ENCODE assay signal across 27 cellular contexts in the genomic region with DNA sequence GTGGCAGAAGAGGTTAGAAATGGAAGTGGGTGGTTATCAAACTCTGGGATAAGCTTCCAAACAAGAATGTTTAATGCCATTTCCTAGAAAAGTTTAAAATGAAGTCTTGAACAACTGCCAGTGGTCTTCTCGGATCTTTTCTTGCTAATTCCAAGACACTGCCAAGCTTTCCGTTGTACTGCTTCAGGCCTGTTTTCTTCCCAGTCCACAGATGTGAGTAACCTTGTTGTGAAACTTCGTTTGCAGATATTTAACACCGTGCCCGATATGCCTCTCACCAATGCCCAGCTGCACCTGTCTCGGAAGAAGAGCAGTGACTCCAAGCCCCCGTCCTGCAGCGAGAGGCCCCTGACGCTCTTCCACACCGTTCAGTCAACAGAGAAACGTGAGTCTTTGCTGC.
DNase-seq lines count a peak whose midpoint lies in the region; ATAC-seq, FAIRE-seq and TF ChIP-seq lines count a peak whose summit lies in the region.
"Had no signal": no experiment of that assay in that cellular context is flagged by ENCODE, and none has a peak within 500 bp of the region (broad histone marks: within the 10 kb centered on the region; RNA-seq: fewer than 3 reads in every experiment).

No MANE protein-coding gene starts in this region.

- H4K20me1 ChIP-seq in IMR-90 (ENCODE audit: insufficient read depth, low read length) = no peaks in the 10 kb centered on the region
- no peaks in the 10 kb centered on the region for H4K20me1 ChIP-seq in astrocyte (ENCODE audit: insufficient read depth, low read length)

- TF ChIP-seq CTCF in IMR-90 (conservative IDR thresholded peaks at IDR 0.05; ENCODE audit: low read depth, low read length) (no peak), astrocyte (IDR thresholded peaks at IDR 0.05; ENCODE audit: insufficient read depth, low read depth, low read length) (no peak)

- H3K14ac ChIP-seq in IMR-90 (replicated peaks; ENCODE audit: low read depth, low read length) = no peak overlapping the region

- POLR2A ChIA-PET in IMR-90 (lab: Charles Lee; ENCODE audit: unreplicated experiment) = no interaction called here

- DNase-seq in IMR-90 (no peak), astrocyte (ENCODE audit: low read depth) (peak; percentile 66), left kidney (ENCODE audit: low read depth, low spot score) (peak; percentile 25), skeletal muscle cell (ENCODE audit: low read depth) (peak; percentile 45), DMS53 (lab: John Stamatoyannopoulos, UW) (no peak)
- DNase-seq: activated CD8-positive, alpha-beta memory T cell treated with anti-CD3 and anti-CD28 coated beads for 24 hours; activated naive CD4-positive, alpha-beta T cell treated with Interleukin-2 at 50 U/mL for 16 hours; activated T-cell treated with anti-CD3 and anti-CD28 coated beads, Interleukin-2, amount 50 U/mL, for 4 hours; CD8-positive, alpha-beta T cell; central memory CD4-positive, alpha-beta T cell; dorsolateral prefrontal cortex; HCEC 1CT; KG1; kidney glomerular epithelial cell; naive thymus-derived CD8-positive, alpha-beta T cell; NCI-H1930; NCI-H446 treated with DMSO at 0.1 percent for 48 hours; posterior cingulate gyrus; SIG-M5; stimulated activated CD4-positive, alpha-beta T cell treated with anti-CD3 and anti-CD28 coated beads, Interleukin-4, amount 100 ng/mL, for 1 hour; stimulated activated naive CD4-positive, alpha-beta T cell treated with Interleukin-2 at 50 U/mL for 16 hours had no signal

- H3K56ac ChIP-seq in IMR-90 (ENCODE audit: extremely low read depth, insufficient read depth, low read length) = no peak overlapping the region

- H3K36me3 ChIP-seq in IMR-90 (ENCODE audit: control insufficient read depth, insufficient read depth, low read length) = no peaks in the 10 kb centered on the region
- no peaks in the 10 kb centered on the region for H3K36me3 ChIP-seq in astrocyte (ENCODE audit: insufficient read depth, low read length)
- H3K36me3 ChIP-seq: thoracic aorta had no signal

- H2BK5ac ChIP-seq in IMR-90 (ENCODE audit: low read depth, low read length, poor library complexity, severe bottlenecking) = no peak overlapping the region

- H3K9ac ChIP-seq in IMR-90 (ENCODE audit: low read depth, low read length) (no peak overlapping the region), astrocyte (ENCODE audit: low read length) (no peak overlapping the region)

- no peak overlapping the region for H4K91ac ChIP-seq in IMR-90 (ENCODE audit: insufficient read depth, low read depth, low read length)

- H2AFZ ChIP-seq in IMR-90 (replicated peaks; ENCODE audit: low read length, poor library complexity) (peak overlapping the region; percentile 2), astrocyte (ENCODE audit: low read depth, low read length) (no peak overlapping the region)

- no peak overlapping the region for H2AK9ac ChIP-seq in IMR-90 (replicated peaks; ENCODE audit: low read depth, low read length, poor library complexity)

- peaks cover 4% of the 10 kb centered on the region for H3K27me3 Mint-ChIP-seq in astrocyte (ENCODE audit: low read depth, unreplicated experiment)
- no peaks in the 10 kb centered on the region for H3K27me3 Mint-ChIP-seq in activated T-helper 17 cell treated with anti-CD3 and anti-CD28 coated beads, Interleukin-2, amount 50 U/mL, for 72 hours
- H3K27me3 Mint-ChIP-seq: naive thymus-derived CD8-positive, alpha-beta T cell had no signal

- H3K36me3 Mint-ChIP-seq in astrocyte (ENCODE audit: low read depth, unreplicated experiment) = no peaks in the 10 kb centered on the region
- H3K36me3 Mint-ChIP-seq in activated T-helper 17 cell treated with anti-CD3 and anti-CD28 coated beads, Interleukin-2, amount 50 U/mL, for 72 hours (ENCODE audit: low read depth) = peaks cover 6% of the 10 kb centered on the region

- no peak overlapping the region for H2BK20ac ChIP-seq in IMR-90 (ENCODE audit: low read depth, low read length)

- no peak overlapping the region for H3K18ac ChIP-seq in IMR-90 (ENCODE audit: low read depth, low read length)

- no peak for FAIRE-seq in astrocyte (lab: Jason Lieb, UNC)
- FAIRE-seq: G401.6, TTC549 had no signal

- no peak overlapping the region for H2BK120ac ChIP-seq in IMR-90 (ENCODE audit: low read depth, low read length)

- no peak overlapping the region for H3K4me3 ChIP-seq in IMR-90 (ENCODE audit: insufficient read depth, low read depth, low read length)
- no peak overlapping the region for H3K4me3 ChIP-seq in astrocyte (ENCODE audit: insufficient read depth, low read depth, low read length)
- H3K4me3 ChIP-seq in skeletal muscle cell (ENCODE audit: low read depth, low read length) = no peak overlapping the region
- H3K4me3 ChIP-seq: dorsolateral prefrontal cortex, thoracic aorta had no signal

- no peaks in the 10 kb centered on the region for H3K9me3 Mint-ChIP-seq in astrocyte (ENCODE audit: unreplicated experiment)
- no peaks in the 10 kb centered on the region for H3K9me3 Mint-ChIP-seq in activated T-helper 17 cell treated with anti-CD3 and anti-CD28 coated beads, Interleukin-2, amount 50 U/mL, for 72 hours
- H3K9me3 Mint-ChIP-seq: activated T-cell treated with anti-CD3 and anti-CD28 coated beads, Interleukin-2, amount 50 U/mL, for 4 hours; CD8-positive, alpha-beta T cell; naive thymus-derived CD8-positive, alpha-beta T cell had no signal

- H3K4me1 Mint-ChIP-seq in astrocyte (ENCODE audit: low read depth, unreplicated experiment) = peaks cover 21% of the 10 kb centered on the region
- H3K4me1 Mint-ChIP-seq in activated T-helper 17 cell treated with anti-CD3 and anti-CD28 coated beads, Interleukin-2, amount 50 U/mL, for 72 hours = no peaks in the 10 kb centered on the region

- no peak overlapping the region for H4K8ac ChIP-seq in IMR-90 (ENCODE audit: low read depth in 2 of 2, low read length in 2 of 2)

- H4K5ac ChIP-seq in IMR-90 (ENCODE audit: low read depth, low read length) = no peak overlapping the region

- H3K79me2 ChIP-seq in astrocyte (ENCODE audit: insufficient read depth, low read length) = no peaks in the 10 kb centered on the region

- dilution Hi-C loops in IMR-90 (cut with HindIII; ENCODE audit: low sequenced_read_pairs, unreplicated experiment) = no loop called here

- no peak overlapping the region for H3K4me3 Mint-ChIP-seq in astrocyte (ENCODE audit: unreplicated experiment)
- no peak overlapping the region for H3K4me3 Mint-ChIP-seq in activated T-helper 17 cell treated with anti-CD3 and anti-CD28 coated beads, Interleukin-2, amount 50 U/mL, for 72 hours
- H3K4me3 Mint-ChIP-seq: activated T-cell treated with anti-CD3 and anti-CD28 coated beads, Interleukin-2, amount 50 U/mL, for 4 hours; CD8-positive, alpha-beta T cell; naive thymus-derived CD8-positive, alpha-beta T cell had no signal

- no peaks in the 10 kb centered on the region for H3K79me1 ChIP-seq in IMR-90 (ENCODE audit: low read depth in 1 of 2, low read length in 2 of 2)

- no TSS peak for BruUV-seq in IMR-90 (replicated peaks; lab: Mats Ljungman, UMichigan)

- H3K4me2 ChIP-seq in IMR-90 (ENCODE audit: low read depth, low read length) (no peak overlapping the region), astrocyte (ENCODE audit: low read length) (no peak overlapping the region)

- peaks cover 4% of the 10 kb centered on the region; the same call in 1 of the 2 replicates for H3K4me1 ChIP-seq in IMR-90 (ENCODE audit: control insufficient read depth, insufficient read depth, low read length)
- peaks cover under 1% of the 10 kb centered on the region for H3K4me1 ChIP-seq in astrocyte (ENCODE audit: insufficient read depth, low read length)

- ATAC-seq in IMR-90 (ENCODE audit: low read depth) (no peak), GM19035 (IDR thresholded peaks at IDR 0.05; ENCODE audit: unreplicated experiment) (no peak)
- no peak for ATAC-seq in activated T-helper 17 cell treated with anti-CD3 and anti-CD28 coated beads, Interleukin-2, amount 50 U/mL, for 72 hours (replicated peaks)
- ATAC-seq: activated T-cell treated with anti-CD3 and anti-CD28 coated beads, Interleukin-2, amount 50 U/mL, for 4 hours; CD8-positive, alpha-beta T cell; naive thymus-derived CD8-positive, alpha-beta T cell; Panc1 had no signal

- H2BK15ac ChIP-seq in IMR-90 (ENCODE audit: low read depth, low read length) = no peak overlapping the region

- CTCF ChIA-PET in IMR-90 (lab: Yijun Ruan, JAX) = interaction anchor here (1.6 kb wide), 1 partner anchor 12 kb away, joined by 7 read pairs; no protein-coding TSS in a partner anchor

- no peak for TF ChIP-seq POLR2A in IMR-90 (IDR thresholded peaks at IDR 0.05; ENCODE audit: low read depth, low read length)

- no peak overlapping the region for H3K27ac Mint-ChIP-seq in astrocyte (ENCODE audit: unreplicated experiment)
- no peak overlapping the region for H3K27ac Mint-ChIP-seq in activated T-helper 17 cell treated with anti-CD3 and anti-CD28 coated beads, Interleukin-2, amount 50 U/mL, for 72 hours
- H3K27ac Mint-ChIP-seq: CD8-positive, alpha-beta T cell; naive thymus-derived CD8-positive, alpha-beta T cell had no signal

- no peaks in the 10 kb centered on the region for H3K9me3 ChIP-seq in IMR-90 (ENCODE audit: control insufficient read depth, insufficient read depth, low read length)
- H3K9me3 ChIP-seq in astrocyte (ENCODE audit: insufficient read depth, low read depth, low read length) = no peaks in the 10 kb centered on the region
- H3K9me3 ChIP-seq: thoracic aorta had no signal

- H2AK5ac ChIP-seq in IMR-90 (ENCODE audit: low read depth, low read length) = peak overlapping the region; percentile 26; the same call in 1 of the 2 replicates

- intact Hi-C loops in IMR-90 (cut with micrococcal nuclease) = no loop called here

- peaks cover 8% of the 10 kb centered on the region for H3K9me1 ChIP-seq in IMR-90 (ENCODE audit: insufficient read depth, low read length)

- in situ Hi-C loops in IMR-90 (cut with MboI; ENCODE audit: low sequenced_read_pairs) = no loop called here

- H3K23ac ChIP-seq in IMR-90 (ENCODE audit: low read depth, low read length) = no peak overlapping the region

- TF ChIP-seq RAD21 in IMR-90 (IDR thresholded peaks at IDR 0.05; ENCODE audit: low read length) = no peak

- H3K4ac ChIP-seq in IMR-90 (ENCODE audit: low read depth, low read length) = no peak overlapping the region

- 81% methylated on average over 10 of the region's 11 CpGs; no CpG with 5 or more reads in 1 of the 2 experiments for WGBS in IMR-90 (ENCODE audit: extremely low coverage in 2 of 2, insufficient read length in 1 of 2), 2 experiments

- no peak overlapping the region for H3K27ac ChIP-seq in IMR-90 (ENCODE audit: insufficient read depth, low read length)
- no peak overlapping the region for H3K27ac ChIP-seq in astrocyte (ENCODE audit: low read depth, low read length)
- H3K27ac ChIP-seq: thoracic aorta had no signal

- H3K27me3 ChIP-seq in IMR-90 (ENCODE audit: control insufficient read depth, insufficient read depth, low read length) = no peaks in the 10 kb centered on the region
- no peaks in the 10 kb centered on the region for H3K27me3 ChIP-seq in astrocyte (ENCODE audit: insufficient read depth, low read length)
- H3K27me3 ChIP-seq: dorsolateral prefrontal cortex had no signal

TF ChIP-seq in IMR-90, 13 proteins besides CTCF, POLR2A, EP300 and RAD21:
- TF ChIP-seq MXI1 (IDR thresholded peaks at IDR 0.05; ENCODE audit: borderline replicate concordance, low read depth, low read length) (no peak), FOS (IDR thresholded peaks at IDR 0.05; ENCODE audit: low read depth, low read length) (no peak), SMC3 (IDR thresholded peaks at IDR 0.05; ENCODE audit: low read depth, low read length) (no peak)

Comparison
In these comparisons a context has a peak if more than half of its experiments do, and no peak if none do; other contexts are left out.
1. DNase-seq: peak in astrocyte (single experiment), left kidney (single experiment) and skeletal muscle cell (single experiment); none in IMR-90 (single experiment) and DMS53 (single experiment).